13 cellular contexts compared by ENCODE assay signal in the genomic region with DNA sequence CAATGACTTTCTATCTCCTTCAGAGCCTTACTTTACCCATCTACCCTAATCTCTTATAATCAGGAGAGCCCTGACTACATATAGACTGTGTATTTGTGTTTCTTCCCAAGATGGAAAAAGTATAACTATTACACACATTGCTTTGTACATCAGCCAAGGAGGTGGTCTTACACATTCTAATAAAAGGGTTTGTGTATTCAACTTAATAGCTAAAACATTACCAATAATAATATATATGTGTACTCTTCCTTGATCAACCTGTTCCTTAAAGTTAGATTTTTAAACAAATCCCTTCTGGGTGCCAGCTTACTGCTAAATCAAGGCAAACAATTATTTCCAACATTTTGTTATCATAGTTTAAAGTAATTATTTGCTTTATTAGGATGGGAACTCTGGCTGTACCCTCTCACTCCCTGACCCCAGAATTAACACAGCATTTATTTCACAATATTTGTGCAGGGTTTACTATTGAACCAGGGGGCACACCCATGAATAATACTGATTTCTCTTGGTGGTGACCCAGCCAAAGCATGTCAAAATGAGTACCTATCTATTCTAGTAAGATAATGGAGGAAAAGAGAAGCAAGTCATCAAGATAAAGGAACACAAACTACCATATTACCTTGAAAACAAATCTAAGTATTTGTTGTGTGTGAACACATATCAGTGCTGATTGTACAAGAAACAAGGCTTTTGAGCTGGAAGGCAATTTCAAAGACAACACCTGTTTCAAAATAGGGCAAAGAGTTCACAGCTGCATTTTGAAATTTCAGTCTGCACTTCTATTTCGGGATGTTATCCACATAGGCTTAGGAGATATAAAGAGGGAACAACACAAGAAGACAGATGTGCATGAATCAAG.
"Had no signal": no experiment of that assay in that cellular context is flagged by ENCODE, and none has a peak within 500 bp of the region (broad histone marks: within the 10 kb centered on the region; RNA-seq: fewer than 3 reads in every experiment).

No MANE protein-coding gene starts in this region.

- H3K4me1 ChIP-seq: neural progenitor cell had no signal

- H3K36me3 ChIP-seq: neural progenitor cell had no signal

- H3K4me3 ChIP-seq: esophagus muscularis mucosa, gastroesophageal sphincter, heart left ventricle, left ventricle myocardium inferior, neural progenitor cell, skin epidermis, stomach, thoracic aorta had no signal

- H3K27ac Mint-ChIP-seq: dendritic cell treated with granulocyte-macrophage colony-stimulating factor and Interleukin-4, amounts not matched to agents 40 ng/mL and 50 ng/mL, for 4 days; neural progenitor cell; progenitor cell of endocrine pancreas had no signal

- H2AFZ ChIP-seq: neural progenitor cell had no signal

- H3K9ac ChIP-seq: neural progenitor cell had no signal

- H3K9me3 ChIP-seq: esophagus muscularis mucosa, gastroesophageal sphincter, heart left ventricle, left ventricle myocardium inferior, stomach, thoracic aorta had no signal

- H3K27me3 ChIP-seq: esophagus muscularis mucosa, gastroesophageal sphincter, heart left ventricle, neural progenitor cell, stomach had no signal

- DNase-seq: activated T-cell treated with anti-CD3 and anti-CD28 coated beads, Interleukin-2, amount 50 U/mL, for 1 hour; left ventricle myocardium inferior had no signal

- H3K4me2 ChIP-seq: neural progenitor cell had no signal

- H3K9me3 Mint-ChIP-seq: activated CD4-positive, alpha-beta memory T cell treated with anti-CD3 and anti-CD28 coated beads for 36 hours; activated naive CD4-positive, alpha-beta T cell treated with anti-CD3 and anti-CD28 coated beads for 36 hours; dendritic cell treated with granulocyte-macrophage colony-stimulating factor and Interleukin-4, amounts not matched to agents 40 ng/mL and 50 ng/mL, for 4 days; neural progenitor cell had no signal

- H3K27ac ChIP-seq: heart left ventricle, neural progenitor cell, skin epidermis had no signal

- H3K4me3 Mint-ChIP-seq: activated CD4-positive, alpha-beta memory T cell treated with anti-CD3 and anti-CD28 coated beads for 36 hours; activated naive CD4-positive, alpha-beta T cell treated with anti-CD3 and anti-CD28 coated beads for 36 hours; dendritic cell treated with granulocyte-macrophage colony-stimulating factor and Interleukin-4, amounts not matched to agents 40 ng/mL and 50 ng/mL, for 4 days; neural progenitor cell had no signal
